Comparison of ENCODE assay signal across 14 cellular contexts in genomic region chr9:135130266-135130976, GRCh38. TPM values are rescaled to one million over a fixed set of nuclear protein-coding genes. Genes with fewer than 3 reads are reported as not detected.
DNase-seq lines count a peak whose midpoint lies in the region; TF ChIP-seq lines count a peak whose summit lies in the region.
"Had no signal": no experiment of that assay in that cellular context is flagged by ENCODE, and none has a peak within 500 bp of the region (broad histone marks: within the 10 kb centered on the region; RNA-seq: fewer than 3 reads in every experiment).

No MANE protein-coding gene starts in this region.

- no peak overlapping the region for H3K4me3 ChIP-seq in skin epidermis
- no peak overlapping the region for H3K4me3 ChIP-seq in OCI-LY7 (ENCODE audit: low read depth, low read length, poor library complexity, severe bottlenecking)
- H3K4me3 ChIP-seq: heart left ventricle, smooth muscle cell had no signal

- no peaks in the 10 kb centered on the region for H3K36me3 ChIP-seq in OCI-LY7 (ENCODE audit: insufficient read depth, low read length)
- H3K36me3 ChIP-seq: heart left ventricle had no signal

- H3K27ac ChIP-seq in skin epidermis (peak overlapping the region in 18 of 21 experiments; percentile 7 to 83 (median 68)), OCI-LY7 (ENCODE audit: low read depth, low read length, poor library complexity, severe bottlenecking) (no peak overlapping the region)
- H3K27ac ChIP-seq: 22Rv1, heart left ventricle had no signal

- CTCF ChIA-PET in OCI-LY7 (lab: Charles Lee; ENCODE audit: unreplicated experiment): no interaction called here

- H3K4me1 ChIP-seq in OCI-LY7 (ENCODE audit: insufficient read depth, low read length, poor library complexity, severe bottlenecking): no peaks in the 10 kb centered on the region
- H3K4me1 ChIP-seq: heart left ventricle had no signal

- H3K4me2 ChIP-seq in OCI-LY7 (ENCODE audit: low read length): no peak overlapping the region
- H3K4me2 ChIP-seq: smooth muscle cell had no signal

- H3K9me2 ChIP-seq in OCI-LY7 (ENCODE audit: insufficient read depth, low read length): no peaks in the 10 kb centered on the region

- no peak for TF ChIP-seq CTCF in GM10266 (IDR thresholded peaks at IDR 0.05; ENCODE audit: control insufficient read depth, insufficient read depth, low read depth, missing control alignments)
- no peak for TF ChIP-seq CTCF in OCI-LY7 (conservative IDR thresholded peaks at IDR 0.05; ENCODE audit: low read length)

- intact Hi-C loops in OCI-LY7 (cut with micrococcal nuclease; ENCODE audit: unreplicated experiment): no loop called here

- H4K20me1 ChIP-seq in OCI-LY7 (ENCODE audit: insufficient read depth, low read length): no peaks in the 10 kb centered on the region

- POLR2A ChIA-PET in OCI-LY7 (lab: Charles Lee): no interaction called here

- peak; percentile 77 for DNase-seq in DMS 273 (lab: John Stamatoyannopoulos, UW; ENCODE audit: unreplicated experiment)
- no peak for DNase-seq in DMS 273 treated with DMSO at 0.1 percent for 48 hours (lab: John Stamatoyannopoulos, UW)
- DNase-seq in M059J (ENCODE audit: low read depth): peak; percentile 51
- peak; percentile 53 to 64 for DNase-seq in activated CD4-positive, alpha-beta T cell treated with anti-CD3 and anti-CD28 coated beads, Interleukin-2, amount 50 U/mL, for 48 hours
- no peak for DNase-seq in DMS53 treated with DMSO at 0.1 percent for 48 hours (lab: John Stamatoyannopoulos, UW; ENCODE audit: unreplicated experiment)
- DNase-seq in GM10266 (ENCODE audit: extremely low spot score): no peak
- DNase-seq in OCI-LY7 (ENCODE audit: low spot score): no peak
- DNase-seq: GF-D8, NCI-H187, T-cell had no signal

- no TSS peak for BruUV-seq in OCI-LY7 (replicated peaks; lab: Mats Ljungman, UMichigan)

- no peaks in the 10 kb centered on the region for H3K79me2 ChIP-seq in OCI-LY7 (ENCODE audit: insufficient read depth, low read depth, low read length)

- H2AFZ ChIP-seq in OCI-LY7 (ENCODE audit: low read length): no peak overlapping the region

- no peaks in the 10 kb centered on the region for H3K9me3 ChIP-seq in OCI-LY7 (ENCODE audit: low read length)

RNA-seq across cellular contexts. Expression of gene OLFM1, which starts 43.0 kb away (rescaled TPM):
- total RNA-seq in M059J (2014; rRNA removed; shearing (Covaris generic)): 0.42 TPM in 1 of 2 replicates, not detected in the other
- total RNA-seq in OCI-LY7 (2014; rRNA removed; shearing (Covaris generic)): not detected in 2 replicates
- total RNA-seq in OCI-LY7 (2022): not detected in 2 replicates

Comparison
In these comparisons a context has a peak if more than half of its experiments do, and no peak if none do; other contexts are left out.
1. DNase-seq: peak in DMS 273 (single experiment), M059J (single experiment) and activated CD4-positive, alpha-beta T cell treated with anti-CD3 and anti-CD28 coated beads, Interleukin-2, amount 50 U/mL, for 48 hours (2 of 2); none in DMS 273 treated with DMSO at 0.1 percent for 48 hours (single experiment), DMS53 treated with DMSO at 0.1 percent for 48 hours (single experiment), GM10266 (single experiment) and OCI-LY7 (single experiment).